7 cellular contexts compared by ENCODE assay signal in genomic region chr3:161274691-161275298, GRCh38. TPM values are rescaled to one million over a fixed set of nuclear protein-coding genes. Genes with fewer than 3 reads are reported as not detected.
DNase-seq lines count a peak whose midpoint lies in the region; ATAC-seq and TF ChIP-seq lines count a peak whose summit lies in the region.

No MANE protein-coding gene starts in this region.

- H2BK5ac ChIP-seq in mesenchymal stem cell (ENCODE audit: low read depth, low read length, poor library complexity, severe bottlenecking): no peak overlapping the region

- no peaks in the 10 kb centered on the region for H3K27me3 Mint-ChIP-seq in chondrocyte (ENCODE audit: low read depth)

- H3K18ac ChIP-seq in mesenchymal stem cell (ENCODE audit: low read depth in 1 of 2, low read length in 2 of 2): no peak overlapping the region

- no peak overlapping the region for H2AFZ ChIP-seq in mesenchymal stem cell (ENCODE audit: low read depth, low read length)

- peaks cover 4% of the 10 kb centered on the region; the same call in 1 of the 2 replicates for H3F3A ChIP-seq in DOHH2 (ENCODE audit: control insufficient read depth, insufficient read depth)

- H4K8ac ChIP-seq in mesenchymal stem cell (ENCODE audit: low read length): no peak overlapping the region

- H3K36me3 ChIP-seq in DOHH2 (ENCODE audit: control insufficient read depth, low read length) (no peaks in the 10 kb centered on the region), mesenchymal stem cell (ENCODE audit: control insufficient read depth in 1 of 2, insufficient read depth in 2 of 2, low read depth in 1 of 2, low read length in 2 of 2) (peaks cover 0 to 14% of the 10 kb centered on the region in 2 experiments)

- H3K14ac ChIP-seq in mesenchymal stem cell (ENCODE audit: low read length in 2 of 2): no peak overlapping the region

- H3K4me2 ChIP-seq in DOHH2 (ENCODE audit: low read length) (no peak overlapping the region), mesenchymal stem cell (ENCODE audit: low read length, poor library complexity, severe bottlenecking) (no peak overlapping the region)

- H2AK5ac ChIP-seq in mesenchymal stem cell (ENCODE audit: low read length, severe bottlenecking): no peak overlapping the region

- H3K4me1 ChIP-seq in DOHH2 (ENCODE audit: control insufficient read depth, low read length) (no peaks in the 10 kb centered on the region), mesenchymal stem cell (ENCODE audit: control insufficient read depth, insufficient read depth, low read depth, low read length) (no peaks in the 10 kb centered on the region)

- H4K20me1 ChIP-seq in DOHH2 (ENCODE audit: control insufficient read depth, insufficient read depth, low read depth, low read length): no peaks in the 10 kb centered on the region

- H3K4me3 ChIP-seq in DOHH2 (ENCODE audit: low read length): no peak overlapping the region
- no peak overlapping the region for H3K4me3 ChIP-seq in mesenchymal stem cell (ENCODE audit: insufficient read depth in 1 of 2, low read depth in 1 of 2, low read length in 2 of 2)

- H3K4me3 Mint-ChIP-seq in chondrocyte (ENCODE audit: unreplicated experiment): no peak overlapping the region

- H3K27ac ChIP-seq in DOHH2 (ENCODE audit: low read depth, low read length) (no peak overlapping the region), mesenchymal stem cell (ENCODE audit: low read length, poor library complexity, severe bottlenecking) (no peak overlapping the region)

- H3K23ac ChIP-seq in mesenchymal stem cell (ENCODE audit: low read length in 2 of 2): no peak overlapping the region

- H3K9me3 Mint-ChIP-seq in chondrocyte (ENCODE audit: low read depth): peaks cover 29% of the 10 kb centered on the region

- no peak overlapping the region for H4K91ac ChIP-seq in mesenchymal stem cell (ENCODE audit: low read length)

- H3K79me2 ChIP-seq in DOHH2 (ENCODE audit: control insufficient read depth, low read length): no peaks in the 10 kb centered on the region

- no peak overlapping the region for H3K27ac Mint-ChIP-seq in chondrocyte (ENCODE audit: unreplicated experiment)

- TF ChIP-seq CTCF in DOHH2 (IDR thresholded peaks at IDR 0.05; ENCODE audit: low read depth, low read length, poor library complexity, severe bottlenecking) (peak; percentile 80), chondrocyte (IDR thresholded peaks at IDR 0.05) (peak; percentile 77)

- peak; percentile 60 for DNase-seq in HT1080 (ENCODE audit: low read depth)
- DNase-seq in SHP77 treated with DMSO at 0.1 percent for 48 hours (lab: John Stamatoyannopoulos, UW): peak; percentile 23
- no peak for DNase-seq in chondrocyte (ENCODE audit: low spot score)
- peak; percentile 64 for DNase-seq in mesenchymal stem cell

- H3K36me3 Mint-ChIP-seq in chondrocyte (ENCODE audit: low read depth): peaks cover 34% of the 10 kb centered on the region

- H3K4me1 Mint-ChIP-seq in chondrocyte (ENCODE audit: low read depth): no peaks in the 10 kb centered on the region

- H3K27me3 ChIP-seq in DOHH2 (ENCODE audit: control insufficient read depth, low read length) (no peaks in the 10 kb centered on the region), mesenchymal stem cell (ENCODE audit: control insufficient read depth in 1 of 2, insufficient read depth in 1 of 2, low read length in 2 of 2) (no peaks in the 10 kb centered on the region)

- no peaks in the 10 kb centered on the region for H3K79me1 ChIP-seq in mesenchymal stem cell (replicated peaks; ENCODE audit: low read length, poor library complexity, severe bottlenecking)

- peak; percentile 90 for ATAC-seq in GM19351 (IDR thresholded peaks at IDR 0.05; ENCODE audit: unreplicated experiment)
- ATAC-seq in GM19397 (IDR thresholded peaks at IDR 0.05; ENCODE audit: unreplicated experiment): no peak

- H2BK15ac ChIP-seq in mesenchymal stem cell (ENCODE audit: low read depth, poor library complexity, severe bottlenecking): no peak overlapping the region

- H3K9me3 ChIP-seq in DOHH2 (ENCODE audit: control insufficient read depth, insufficient read depth, low read length) (no peaks in the 10 kb centered on the region), mesenchymal stem cell (ENCODE audit: control insufficient read depth, low read length) (peaks cover 18% of the 10 kb centered on the region)

- H2BK120ac ChIP-seq in mesenchymal stem cell (ENCODE audit: low read depth, low read length): no peak overlapping the region

- no peak overlapping the region for H3K4ac ChIP-seq in mesenchymal stem cell (ENCODE audit: low read depth in 1 of 2, low read length in 2 of 2)

- no peak overlapping the region for H2BK12ac ChIP-seq in mesenchymal stem cell (ENCODE audit: low read length in 2 of 2)

- no peaks in the 10 kb centered on the region for H3K9me2 ChIP-seq in DOHH2 (replicated peaks; ENCODE audit: control insufficient read depth, low read length)

- H3K9ac ChIP-seq in mesenchymal stem cell (ENCODE audit: low read length): no peak overlapping the region

- WGBS in mesenchymal stem cell: 0% methylated on average over 1 of the region's 4 CpGs

RNA-seq across cellular contexts. Expression of gene NMD3, which starts 53.7 kb away (rescaled TPM):
- total RNA-seq in HT1080 (2014; rRNA removed; shearing (Covaris generic)): 70.0 and 74.2 TPM in 2 replicates
- polyA plus RNA-seq in HT1080 (2015; cell fraction: cytosol; rRNA removed): 101 and 110 TPM in 2 replicates
- polyA plus RNA-seq in HT1080 (2015; cell fraction: nucleus; rRNA removed): 162 and 192 TPM in 2 replicates
- 67.8 to 80.2 TPM (median 73.1 TPM) in 3 replicates for total RNA-seq in chondrocyte
- polyA plus RNA-seq in mesenchymal stem cell (2013, experiment 1 of 2): 37.8 TPM
- 37.6 TPM for polyA plus RNA-seq in mesenchymal stem cell (2013, experiment 2 of 2)
